8 cellular contexts compared by ENCODE assay signal in the genomic region with DNA sequence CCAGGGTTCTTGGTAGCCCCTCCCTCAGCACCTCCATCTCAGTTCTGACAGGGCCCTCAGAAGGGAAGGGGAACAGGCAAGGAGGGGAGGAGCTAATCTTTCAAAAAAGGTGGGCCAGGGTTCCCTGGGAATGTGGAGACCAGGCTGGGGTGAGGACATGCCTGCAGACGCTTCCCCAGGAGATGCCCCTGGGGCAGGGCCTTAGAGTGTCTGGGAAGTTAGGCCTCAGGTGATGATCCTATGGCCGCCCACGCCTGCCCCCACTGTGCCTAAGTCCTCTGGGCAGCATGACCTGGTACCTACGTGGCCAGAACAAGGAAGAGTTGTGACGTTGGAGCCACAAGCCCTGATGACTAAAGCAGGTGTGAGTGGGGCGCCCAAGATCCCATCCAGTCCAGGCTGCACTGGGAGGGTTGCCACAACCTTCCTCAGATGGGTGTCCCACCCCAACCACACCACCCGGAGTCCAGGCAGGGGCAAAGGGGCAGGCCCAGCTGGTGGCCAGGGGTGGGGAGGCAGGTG. TPM values are rescaled to one million over a fixed set of nuclear protein-coding genes. Genes with fewer than 3 reads are reported as not detected.
DNase-seq lines count a peak whose midpoint lies in the region; ATAC-seq and TF ChIP-seq lines count a peak whose summit lies in the region.
"Had no signal": no experiment of that assay in that cellular context is flagged by ENCODE, and none has a peak within 500 bp of the region (broad histone marks: within the 10 kb centered on the region; RNA-seq: fewer than 3 reads in every experiment).

No MANE protein-coding gene starts in this region.

- intact Hi-C loops in upper lobe of right lung (cut with DNase I) (no loop called here), lower leg skin (cut with DNase I; ENCODE audit: low total_unique reads) (no loop called here)

- H3K36me3 ChIP-seq in upper lobe of right lung: no peaks in the 10 kb centered on the region

- peak overlapping the region; percentile 3 for H3K4me3 ChIP-seq in upper lobe of right lung
- no peak overlapping the region for H3K4me3 ChIP-seq in lower leg skin (ENCODE audit: low read depth, poor library complexity, severe bottlenecking)

- peaks cover 62% of the 10 kb centered on the region for H3K4me1 ChIP-seq in upper lobe of right lung

- no peaks in the 10 kb centered on the region for H3K9me3 Mint-ChIP-seq in neural crest cell
- H3K9me3 Mint-ChIP-seq: natural killer cell treated with Interleukin-12 subunit alpha and Interleukin-12 subunit beta and Interleukin-15 and Interleukin-18, amount 100 ng/mL, for 72 hours had no signal

- peaks cover 10% of the 10 kb centered on the region for H3K27me3 Mint-ChIP-seq in neural crest cell (ENCODE audit: low read depth)

- no peak for DNase-seq in RWPE1 (ENCODE audit: low spot score)
- DNase-seq in epithelial cell of prostate (ENCODE audit: low read depth, low spot score): no peak
- DNase-seq in neural crest cell (ENCODE audit: low read depth, low spot score): no peak
- no peak for DNase-seq in upper lobe of right lung
- no peak for DNase-seq in stimulated activated CD4-positive, alpha-beta T cell treated with anti-CD3 and anti-CD28 coated beads, Interleukin-12 subunit alpha, Interleukin-12 subunit beta, amount 100 ng/mL, for 4 hours
- no peak for DNase-seq in lower leg skin (ENCODE audit: low spot score in 2 of 2)
- DNase-seq in activated effector memory CD4-positive, alpha-beta T cell treated with Interleukin-2 at 50 U/mL for 16 hours: no peak

- POLR2A ChIA-PET in RWPE1 (lab: Yijun Ruan, JAX; ENCODE audit: low non-redundant PET): no interaction called here

- no peaks in the 10 kb centered on the region for H3K9me3 ChIP-seq in upper lobe of right lung

- CTCF ChIA-PET in RWPE1 (lab: Yijun Ruan, JAX): interaction anchor here (0.9 to 1.5 kb wide), 2 partner anchors 10 to 38 kb away, joined by 3 to 5 read pairs; no protein-coding TSS in a partner anchor

- ATAC-seq in upper lobe of right lung: no peak
- ATAC-seq: natural killer cell treated with Interleukin-12 subunit alpha and Interleukin-12 subunit beta and Interleukin-15 and Interleukin-18, amount 100 ng/mL, for 72 hours had no signal

- H3K27ac ChIP-seq in RWPE1: peak overlapping the region; percentile 100
- H3K27ac ChIP-seq in epithelial cell of prostate: peak overlapping the region; percentile 66
- peak overlapping the region; percentile 90 for H3K27ac ChIP-seq in upper lobe of right lung

- H3K4me3 Mint-ChIP-seq in neural crest cell: peak overlapping the region; percentile 56
- H3K4me3 Mint-ChIP-seq: natural killer cell treated with Interleukin-12 subunit alpha and Interleukin-12 subunit beta and Interleukin-15 and Interleukin-18, amount 100 ng/mL, for 72 hours had no signal

- TF ChIP-seq POLR2A in lower leg skin (IDR thresholded peaks at IDR 0.05): no peak

- no peak for TF ChIP-seq CTCF in RWPE1 (conservative IDR thresholded peaks at IDR 0.05; ENCODE audit: low read depth)
- no peak for TF ChIP-seq CTCF in neural crest cell (conservative IDR thresholded peaks at IDR 0.05)
- no peak for TF ChIP-seq CTCF in upper lobe of right lung (IDR thresholded peaks at IDR 0.05)
- no peak for TF ChIP-seq CTCF in lower leg skin (IDR thresholded peaks at IDR 0.05)

- peaks cover 44% of the 10 kb centered on the region for H3K4me1 Mint-ChIP-seq in neural crest cell

- WGBS in lower leg skin, 2 donors: 58 to 80% methylated on average over 7 of the region's 7 CpGs

- no peaks in the 10 kb centered on the region for H3K36me3 Mint-ChIP-seq in neural crest cell (ENCODE audit: low read depth)
- H3K36me3 Mint-ChIP-seq: natural killer cell treated with Interleukin-12 subunit alpha and Interleukin-12 subunit beta and Interleukin-15 and Interleukin-18, amount 100 ng/mL, for 72 hours had no signal

- H3K27ac Mint-ChIP-seq in neural crest cell (ENCODE audit: unreplicated experiment): no peak overlapping the region
- H3K27ac Mint-ChIP-seq: natural killer cell treated with Interleukin-12 subunit alpha and Interleukin-12 subunit beta and Interleukin-15 and Interleukin-18, amount 100 ng/mL, for 72 hours had no signal

- H3K27me3 ChIP-seq in upper lobe of right lung: no peaks in the 10 kb centered on the region

RNA-seq across cellular contexts. Expression of gene SEMA3B, which starts 3.9 kb away (rescaled TPM):
- total RNA-seq in neural crest cell (2.3 and 2.9 TPM in 2 replicates), upper lobe of right lung (120 TPM), lower leg skin (1 to 10 TPM; 1.1 to 7.2 (median 3.3) TPM)

RNA-seq across cellular contexts. Expression of gene LSMEM2, which starts 13.9 kb away (rescaled TPM):
- total RNA-seq in neural crest cell (not detected in 2 replicates), upper lobe of right lung (not detected), lower leg skin (under 1 TPM in 2 of 4 donors, not detected in 2; 0.37 to 0.62 TPM)
- total RNA-seq: natural killer cell treated with Interleukin-12 subunit alpha and Interleukin-12 subunit beta and Interleukin-15 and Interleukin-18, amount 100 ng/mL, for 72 hours had no signal

RNA-seq across cellular contexts. Expression of gene IFRD2, which starts 27.2 kb away (rescaled TPM):
- total RNA-seq in neural crest cell (69.2 and 77.1 TPM in 2 replicates), upper lobe of right lung (77.0 TPM), lower leg skin (10 to 100 TPM; 32.9 to 69.0 (median 39.8) TPM)

RNA-seq across cellular contexts. Expression of gene GNAI2, which starts 29.0 kb away (rescaled TPM):
- 176 and 190 TPM in 2 replicates for total RNA-seq in neural crest cell
- 321 TPM for total RNA-seq in upper lobe of right lung
- total RNA-seq in lower leg skin: 100 to 1,000 TPM in 1 of 4 donors, 10 to 100 TPM in 3; 56.5 to 123 (median 74.8) TPM

RNA-seq across cellular contexts. Expression of gene HYAL3, which starts 34.2 kb away (rescaled TPM):
- total RNA-seq in neural crest cell: 2.9 and 4.4 TPM in 2 replicates
- total RNA-seq in upper lobe of right lung: 2.8 TPM
- total RNA-seq in lower leg skin: 1 to 10 TPM; 1.9 to 4.1 (median 2.6) TPM

Comparison
In these comparisons a context has a peak if more than half of its experiments do, and no peak if none do; other contexts are left out.
1. RNA of gene SEMA3B, which starts 3.9 kb away (total RNA-seq): 120 TPM in upper lobe of right lung (single experiment); 1.1 to 7.2 TPM in lower leg skin and 2.3 to 2.9 TPM in neural crest cell; every median in the first group is over 10 times any median in the second.
2. Peak in every context shown above with its lines, with median percentiles within 50 percentile points of each other: H3K27ac ChIP-seq.